20 cellular contexts compared by ENCODE assay signal in the genomic region with DNA sequence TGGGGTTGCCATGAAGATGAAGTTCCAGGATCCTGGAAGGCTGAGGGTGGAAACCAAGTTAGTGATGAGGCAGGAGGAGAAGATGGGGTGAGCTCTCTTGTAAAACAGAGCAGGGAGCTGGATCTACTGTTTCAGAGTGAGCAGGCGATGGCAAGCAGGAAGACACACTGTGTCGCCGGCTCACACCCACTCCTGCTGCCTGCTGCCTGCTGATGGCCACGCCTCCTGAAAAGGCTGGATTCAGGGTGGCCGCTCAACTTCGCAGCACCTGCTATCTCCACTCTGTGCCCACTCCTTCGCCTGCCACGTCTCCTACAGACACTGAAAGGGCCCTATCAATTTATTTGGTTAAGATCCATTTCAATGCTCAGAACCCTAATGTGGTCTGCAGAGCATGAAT.
"Had no signal": no experiment of that assay in that cellular context is flagged by ENCODE, and none has a peak within 500 bp of the region (broad histone marks: within the 10 kb centered on the region; RNA-seq: fewer than 3 reads in every experiment).

No MANE protein-coding gene starts in this region.

- H3K27me3 ChIP-seq: heart right ventricle, sigmoid colon, testis, uterus had no signal

- H3K27ac ChIP-seq: heart right ventricle, sigmoid colon, testis, uterus had no signal

- H3K9me3 ChIP-seq: heart right ventricle, sigmoid colon, testis, uterus had no signal

- ATAC-seq: activated CD8-positive, alpha-beta T cell treated with anti-CD3 and anti-CD28 coated beads, Interleukin-2, amount 10 ng/mL, durations not matched to agents 7 days and 5 days; activated naive CD4-positive, alpha-beta T cell treated with anti-CD3 and anti-CD28 coated beads, Interleukin-2, amount 50 U/mL, for 72 hours; heart right ventricle; left colon had no signal

- H3K36me3 ChIP-seq: uterus had no signal

- H3K4me2 ChIP-seq: smooth muscle cell had no signal

- DNase-seq: activated CD4-positive, alpha-beta T cell treated with anti-CD3 and anti-CD28 coated beads for 4 hours; activated CD4-positive, CD25-positive, alpha-beta regulatory T cell; activated CD8-positive, alpha-beta T cell treated with anti-CD3 and anti-CD28 coated beads, Interleukin-2, amount 10 ng/mL, durations not matched to agents 7 days and 5 days; activated gamma-delta T cell treated with Interleukin-2 at 50 U/mL for 16 hours; activated T-cell treated with anti-CD3 and anti-CD28 coated beads, Interleukin-2, amount 50 U/mL, for 1 hour; aorta; effector CD4-positive, alpha-beta T cell; erythroblast; foreskin fibroblast; heart right ventricle; left colon; sigmoid colon; stimulated activated CD4-positive, alpha-beta T cell treated with anti-CD3 and anti-CD28 coated beads, Interleukin-15, amount 100 ng/mL, for 24 hours; stimulated activated CD8-positive, alpha-beta memory T cell treated with anti-CD3 and anti-CD28 coated beads, Interleukin-4, amount 100 ng/mL, for 48 hours; stimulated activated naive CD4-positive, alpha-beta T cell; testis; trophoblast cell; uterus had no signal

- H3K4me3 ChIP-seq: heart right ventricle, sigmoid colon, smooth muscle cell, testis, uterus had no signal

- H3K4me1 ChIP-seq: heart right ventricle, sigmoid colon, testis, uterus had no signal
